Comparison of ENCODE assay signal across 2 cellular contexts in the genomic region with DNA sequence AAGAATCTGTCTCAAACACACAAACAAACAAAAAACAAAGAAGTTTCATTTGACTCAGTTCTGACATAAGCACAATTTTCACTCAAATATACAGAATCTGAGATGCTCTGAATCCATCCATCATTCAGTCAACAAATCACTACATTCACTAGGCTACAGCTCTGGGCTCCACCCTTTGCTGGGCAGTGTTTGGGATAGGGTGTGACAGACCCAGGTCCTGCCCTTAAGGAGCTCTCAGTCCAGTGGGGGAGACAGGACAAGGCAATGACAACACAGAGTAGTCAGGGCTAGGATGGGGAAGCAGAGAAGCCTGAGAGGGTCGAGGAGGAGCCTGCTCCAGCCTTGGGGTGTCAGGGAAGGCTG.
TF ChIP-seq lines count a peak whose summit lies in the region.

No MANE protein-coding gene starts in this region.

TF ChIP-seq in neural cell, 6 proteins besides CTCF, POLR2A, EP300 and RAD21:
- TF ChIP-seq SMC3 (conservative IDR thresholded peaks at IDR 0.05; ENCODE audit: poor library complexity) = no peak
- TF ChIP-seq EZH2 (IDR thresholded peaks at IDR 0.05; ENCODE audit: borderline replicate concordance, insufficient read depth, low read length, poor library complexity, severe bottlenecking) = no peak
- TF ChIP-seq TAF1 (IDR thresholded peaks at IDR 0.05; ENCODE audit: low read depth) = no peak
TF ChIP-seq in neural cell: peak in this region for 0.

TF ChIP-seq in HepG2, 621 proteins besides CTCF, POLR2A, EP300 and RAD21:
- TF ChIP-seq ZNF10 (CRISPR knock-in tag; IDR thresholded peaks at IDR 0.05; ENCODE audit: borderline replicate concordance, low read depth) (no peak), AFF4 (CRISPR knock-in tag; IDR thresholded peaks at IDR 0.05) (no peak), ZBTB39 (CRISPR knock-in tag; IDR thresholded peaks at IDR 0.05) (no peak), ZNF850 (CRISPR knock-in tag; conservative IDR thresholded peaks at IDR 0.05) (no peak), ATM (IDR thresholded peaks at IDR 0.05; ENCODE audit: borderline replicate concordance) (no peak), HDAC6 (IDR thresholded peaks at IDR 0.05; ENCODE audit: low read depth, low read length) (no peak), ZNF446 (CRISPR knock-in tag; IDR thresholded peaks at IDR 0.05) (no peak), CREB1 (IDR thresholded peaks at IDR 0.05) (no peak), CREB1 (CRISPR knock-in tag; IDR thresholded peaks at IDR 0.05) (no peak), NAIF1 (CRISPR knock-in tag; IDR thresholded peaks at IDR 0.05; ENCODE audit: borderline replicate concordance) (no peak), ZNF792 (CRISPR knock-in tag; IDR thresholded peaks at IDR 0.05) (no peak), THAP11 (CRISPR knock-in tag; IDR thresholded peaks at IDR 0.05) (no peak), ZNF713 (CRISPR knock-in tag; IDR thresholded peaks at IDR 0.05) (no peak), MLX (CRISPR knock-in tag; IDR thresholded peaks at IDR 0.05) (no peak)
- TF ChIP-seq, protein P1, sequence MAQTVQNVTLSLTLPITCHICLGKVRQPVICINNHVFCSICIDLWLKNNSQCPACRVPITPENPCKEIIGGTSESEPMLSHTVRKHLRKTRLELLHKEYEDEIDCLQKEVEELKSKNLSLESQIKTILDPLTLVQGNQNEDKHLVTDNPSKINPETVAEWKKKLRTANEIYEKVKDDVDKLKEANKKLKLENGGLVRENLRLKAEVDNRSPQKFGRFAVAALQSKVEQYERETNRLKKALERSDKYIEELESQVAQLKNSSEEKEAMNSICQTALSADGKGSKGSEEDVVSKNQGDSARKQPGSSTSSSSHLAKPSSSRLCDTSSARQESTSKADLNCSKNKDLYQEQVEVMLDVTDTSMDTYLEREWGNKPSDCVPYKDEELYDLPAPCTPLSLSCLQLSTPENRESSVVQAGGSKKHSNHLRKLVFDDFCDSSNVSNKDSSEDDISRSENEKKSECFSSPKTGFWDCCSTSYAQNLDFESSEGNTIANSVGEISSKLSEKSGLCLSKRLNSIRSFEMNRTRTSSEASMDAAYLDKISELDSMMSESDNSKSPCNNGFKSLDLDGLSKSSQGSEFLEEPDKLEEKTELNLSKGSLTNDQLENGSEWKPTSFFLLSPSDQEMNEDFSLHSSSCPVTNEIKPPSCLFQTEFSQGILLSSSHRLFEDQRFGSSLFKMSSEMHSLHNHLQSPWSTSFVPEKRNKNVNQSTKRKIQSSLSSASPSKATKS (CRISPR knock-in tag; IDR thresholded peaks at IDR 0.05) = no peak
- TF ChIP-seq, protein P2, sequence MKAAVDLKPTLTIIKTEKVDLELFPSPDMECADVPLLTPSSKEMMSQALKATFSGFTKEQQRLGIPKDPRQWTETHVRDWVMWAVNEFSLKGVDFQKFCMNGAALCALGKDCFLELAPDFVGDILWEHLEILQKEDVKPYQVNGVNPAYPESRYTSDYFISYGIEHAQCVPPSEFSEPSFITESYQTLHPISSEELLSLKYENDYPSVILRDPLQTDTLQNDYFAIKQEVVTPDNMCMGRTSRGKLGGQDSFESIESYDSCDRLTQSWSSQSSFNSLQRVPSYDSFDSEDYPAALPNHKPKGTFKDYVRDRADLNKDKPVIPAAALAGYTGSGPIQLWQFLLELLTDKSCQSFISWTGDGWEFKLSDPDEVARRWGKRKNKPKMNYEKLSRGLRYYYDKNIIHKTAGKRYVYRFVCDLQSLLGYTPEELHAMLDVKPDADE (CRISPR knock-in tag; IDR thresholded peaks at IDR 0.05) = no peak
- TF ChIP-seq, protein P3, sequence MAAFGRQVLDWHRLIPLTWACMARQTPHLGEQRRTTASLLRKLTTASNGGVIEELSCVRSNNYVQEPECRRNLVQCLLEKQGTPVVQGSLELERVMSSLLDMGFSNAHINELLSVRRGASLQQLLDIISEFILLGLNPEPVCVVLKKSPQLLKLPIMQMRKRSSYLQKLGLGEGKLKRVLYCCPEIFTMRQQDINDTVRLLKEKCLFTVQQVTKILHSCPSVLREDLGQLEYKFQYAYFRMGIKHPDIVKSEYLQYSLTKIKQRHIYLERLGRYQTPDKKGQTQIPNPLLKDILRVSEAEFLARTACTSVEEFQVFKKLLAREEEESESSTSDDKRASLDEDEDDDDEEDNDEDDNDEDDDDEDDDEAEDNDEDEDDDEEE (CRISPR knock-in tag; IDR thresholded peaks at IDR 0.05) = no peak
- TF ChIP-seq, protein P4, sequence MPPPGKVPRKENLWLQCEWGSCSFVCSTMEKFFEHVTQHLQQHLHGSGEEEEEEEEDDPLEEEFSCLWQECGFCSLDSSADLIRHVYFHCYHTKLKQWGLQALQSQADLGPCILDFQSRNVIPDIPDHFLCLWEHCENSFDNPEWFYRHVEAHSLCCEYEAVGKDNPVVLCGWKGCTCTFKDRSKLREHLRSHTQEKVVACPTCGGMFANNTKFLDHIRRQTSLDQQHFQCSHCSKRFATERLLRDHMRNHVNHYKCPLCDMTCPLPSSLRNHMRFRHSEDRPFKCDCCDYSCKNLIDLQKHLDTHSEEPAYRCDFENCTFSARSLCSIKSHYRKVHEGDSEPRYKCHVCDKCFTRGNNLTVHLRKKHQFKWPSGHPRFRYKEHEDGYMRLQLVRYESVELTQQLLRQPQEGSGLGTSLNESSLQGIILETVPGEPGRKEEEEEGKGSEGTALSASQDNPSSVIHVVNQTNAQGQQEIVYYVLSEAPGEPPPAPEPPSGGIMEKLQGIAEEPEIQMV (CRISPR knock-in tag; IDR thresholded peaks at IDR 0.05; ENCODE audit: low read depth) = no peak
- TF ChIP-seq, protein P5, sequence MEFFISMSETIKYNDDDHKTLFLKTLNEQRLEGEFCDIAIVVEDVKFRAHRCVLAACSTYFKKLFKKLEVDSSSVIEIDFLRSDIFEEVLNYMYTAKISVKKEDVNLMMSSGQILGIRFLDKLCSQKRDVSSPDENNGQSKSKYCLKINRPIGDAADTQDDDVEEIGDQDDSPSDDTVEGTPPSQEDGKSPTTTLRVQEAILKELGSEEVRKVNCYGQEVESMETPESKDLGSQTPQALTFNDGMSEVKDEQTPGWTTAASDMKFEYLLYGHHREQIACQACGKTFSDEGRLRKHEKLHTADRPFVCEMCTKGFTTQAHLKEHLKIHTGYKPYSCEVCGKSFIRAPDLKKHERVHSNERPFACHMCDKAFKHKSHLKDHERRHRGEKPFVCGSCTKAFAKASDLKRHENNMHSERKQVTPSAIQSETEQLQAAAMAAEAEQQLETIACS (CRISPR knock-in tag; IDR thresholded peaks at IDR 0.05) = no peak
